8 cellular contexts compared by ENCODE assay signal in the genomic region with DNA sequence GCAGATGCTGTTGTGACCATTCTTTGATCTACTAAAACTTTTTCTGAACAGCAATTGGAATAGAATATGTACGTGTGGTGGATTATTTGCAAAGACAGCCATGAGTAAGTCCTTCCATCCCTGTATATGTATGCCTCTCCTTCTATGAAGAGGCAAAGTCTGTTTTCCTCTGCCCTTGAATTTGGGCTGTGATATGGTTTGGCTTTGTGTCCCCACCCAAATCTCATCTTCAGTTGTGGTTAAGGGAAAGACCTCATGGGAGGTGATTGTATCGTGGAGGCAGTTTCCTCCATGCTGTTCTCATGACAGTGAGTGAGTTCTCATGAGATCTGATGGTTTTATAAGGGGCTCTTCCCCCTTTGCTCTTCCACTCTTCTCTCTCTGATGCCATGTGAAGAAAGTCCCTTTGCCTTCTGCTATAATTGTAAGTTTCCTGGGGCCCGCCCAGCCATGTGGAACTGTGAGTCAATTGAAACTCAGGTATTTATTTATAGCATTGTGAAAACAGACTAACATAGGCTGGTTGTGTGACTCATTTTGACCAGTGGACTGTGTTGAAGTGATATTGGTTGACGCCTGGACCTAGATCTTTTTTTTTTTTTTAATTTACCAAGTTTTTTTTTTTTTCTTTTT.
DNase-seq lines count a peak whose midpoint lies in the region; ATAC-seq and TF ChIP-seq lines count a peak whose summit lies in the region.

No MANE protein-coding gene starts in this region.

- no peaks in the 10 kb centered on the region for H3K9me3 ChIP-seq in thoracic aorta

- H3K4me3 Mint-ChIP-seq in mesothelial cell of epicardium = no peak overlapping the region

- H3K36me3 Mint-ChIP-seq in mesothelial cell of epicardium = no peaks in the 10 kb centered on the region

- H3K27me3 ChIP-seq in thoracic aorta (replicated peaks; ENCODE audit: insufficient read depth) = no peaks in the 10 kb centered on the region

- peaks cover 4% of the 10 kb centered on the region for H3K9me3 Mint-ChIP-seq in mesothelial cell of epicardium

- no peaks in the 10 kb centered on the region for H3K27me3 Mint-ChIP-seq in mesothelial cell of epicardium (ENCODE audit: low read depth)

- H3K27ac ChIP-seq in thoracic aorta = no peak overlapping the region

- TF ChIP-seq CTCF in epithelial cell of proximal tubule (conservative IDR thresholded peaks at IDR 0.05; ENCODE audit: low read depth, low read length) (no peak), thoracic aorta (IDR thresholded peaks at IDR 0.05) (no peak), mesothelial cell of epicardium (IDR thresholded peaks at IDR 0.05; ENCODE audit: unreplicated experiment) (no peak)

- H3K4me1 ChIP-seq in thoracic aorta (ENCODE audit: control insufficient read depth in 1 of 2, low read depth in 2 of 2) = peaks cover 0 to 4% of the 10 kb centered on the region in 2 donors

- H3K27ac Mint-ChIP-seq in mesothelial cell of epicardium = no peak overlapping the region

- H3K4me1 Mint-ChIP-seq in mesothelial cell of epicardium = peaks cover 16% of the 10 kb centered on the region

- no peaks in the 10 kb centered on the region for H3K36me3 ChIP-seq in thoracic aorta

- ATAC-seq in GM18499 (IDR thresholded peaks at IDR 0.05; ENCODE audit: insufficient read depth, unreplicated experiment) (peak; percentile 95), HG02588 (IDR thresholded peaks at IDR 0.05; ENCODE audit: unreplicated experiment) (peak; percentile 86), thoracic aorta (ENCODE audit: insufficient number of reproducible peaks, low FRiP score, low read depth) (peak; percentile 96)

- H3K4me3 ChIP-seq in epithelial cell of proximal tubule (ENCODE audit: low read depth, low read length) (no peak overlapping the region), thoracic aorta (no peak overlapping the region)

- DNase-seq in RPMI7951 (ENCODE audit: low read depth) (peak; percentile 64), epithelial cell of proximal tubule (ENCODE audit: low read depth) (peak; percentile 92), thoracic aorta (ENCODE audit: low spot score) (peak; percentile 8), NCI-H2081 (lab: John Stamatoyannopoulos, UW) (no peak), NCI-H1436 treated with DMSO at 0.1 percent for 48 hours (lab: John Stamatoyannopoulos, UW) (no peak), mesothelial cell of epicardium (ENCODE audit: low spot score in 2 of 2, unreplicated experiment in 2 of 2) (no peak)

Comparison
In these comparisons a context has a peak if more than half of its experiments do, and no peak if none do; other contexts are left out.
1. DNase-seq: peak in RPMI7951 (single experiment), epithelial cell of proximal tubule (single experiment) and thoracic aorta (single experiment); none in NCI-H2081 (0 of 2), NCI-H1436 treated with DMSO at 0.1 percent for 48 hours (single experiment) and mesothelial cell of epicardium (0 of 2).
2. Peak in every context shown above with its lines, with median percentiles within 50 percentile points of each other: ATAC-seq.